Comparison of ENCODE assay signal across 9 cellular contexts in the genomic region with DNA sequence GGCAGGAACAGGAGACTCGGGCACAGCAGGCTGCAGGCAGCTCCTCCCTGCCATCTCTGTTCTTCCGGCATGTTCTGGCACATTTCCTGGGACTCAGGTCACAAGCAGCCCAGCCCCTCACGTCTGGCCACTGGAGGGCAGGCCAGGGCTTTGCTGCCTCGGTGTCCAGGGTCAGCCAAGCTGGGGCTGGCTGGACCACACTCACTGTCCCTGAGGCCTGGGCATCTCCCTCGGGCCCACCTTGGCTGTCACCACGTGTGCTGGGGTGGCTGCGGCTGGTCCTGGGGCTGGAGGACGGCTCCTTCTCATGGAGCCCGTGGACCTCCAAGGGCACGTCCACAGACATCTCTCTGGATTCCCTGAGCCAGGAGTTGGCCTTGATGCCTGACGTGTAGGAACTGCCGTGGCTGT. TPM values are rescaled to one million over a fixed set of nuclear protein-coding genes. Genes with fewer than 3 reads are reported as not detected.
A peak's percentile ranks its signal among the peaks of the same experiment; 100 is the strongest.
DNase-seq lines count a peak whose midpoint lies in the region; ATAC-seq and TF ChIP-seq lines count a peak whose summit lies in the region.
"Had no signal": no experiment of that assay in that cellular context is flagged by ENCODE, and none has a peak within 500 bp of the region (broad histone marks: within the 10 kb centered on the region; RNA-seq: fewer than 3 reads in every experiment).

No MANE protein-coding gene starts in this region.

- 18% methylated on average over 2 of the region's 12 CpGs; no CpG with 5 or more reads in 1 of the 2 donors for WGBS in esophagus squamous epithelium, 2 donors

- H3K9me3 ChIP-seq in Caco-2, result no peaks in the 10 kb centered on the region
- no peaks in the 10 kb centered on the region for H3K9me3 ChIP-seq in esophagus squamous epithelium

- H3K27ac Mint-ChIP-seq in Caco-2 (ENCODE audit: unreplicated experiment), result peak overlapping the region; percentile 17
- H3K27ac Mint-ChIP-seq in neural crest cell (ENCODE audit: unreplicated experiment), result peak overlapping the region; percentile 50
- no peak overlapping the region for H3K27ac Mint-ChIP-seq in activated CD4-positive, alpha-beta T cell treated with anti-CD3 and anti-CD28 coated beads for 36 hours
- H3K27ac Mint-ChIP-seq: activated naive CD8-positive, alpha-beta T cell treated with anti-CD3 and anti-CD28 coated beads, Interleukin-2, amount 10 ng/mL, durations not matched to agents 7 days and 5 days had no signal

- H3K27me3 Mint-ChIP-seq in Caco-2 (ENCODE audit: insufficient read depth, unreplicated experiment), result no peaks in the 10 kb centered on the region
- H3K27me3 Mint-ChIP-seq in neural crest cell (ENCODE audit: low read depth), result no peaks in the 10 kb centered on the region
- no peaks in the 10 kb centered on the region for H3K27me3 Mint-ChIP-seq in activated CD4-positive, alpha-beta T cell treated with anti-CD3 and anti-CD28 coated beads for 36 hours
- H3K27me3 Mint-ChIP-seq: activated naive CD8-positive, alpha-beta T cell treated with anti-CD3 and anti-CD28 coated beads, Interleukin-2, amount 10 ng/mL, durations not matched to agents 7 days and 5 days had no signal

- H3K27me3 ChIP-seq in Caco-2 (replicated peaks; ENCODE audit: control insufficient read depth, insufficient read depth, low read length) (no peaks in the 10 kb centered on the region), esophagus squamous epithelium (no peaks in the 10 kb centered on the region)

- intact Hi-C loops in Caco-2 (cut with micrococcal nuclease; ENCODE audit: unreplicated experiment), result loop anchor here (1.0 to 10.0 kb wide), 3 partner anchors 57 to 294 kb away; no protein-coding TSS in a partner anchor
- intact Hi-C loops in esophagus squamous epithelium (cut with DNase I), result no loop called here
- intact Hi-C loops in activated CD4-positive, alpha-beta T cell treated with anti-CD3 and anti-CD28 coated beads for 36 hours (cut with DNase I, micrococcal nuclease), result no loop called here

- no peak overlapping the region for H3K4me3 Mint-ChIP-seq in Caco-2 (ENCODE audit: unreplicated experiment)
- no peak overlapping the region for H3K4me3 Mint-ChIP-seq in neural crest cell
- no peak overlapping the region for H3K4me3 Mint-ChIP-seq in activated CD4-positive, alpha-beta T cell treated with anti-CD3 and anti-CD28 coated beads for 36 hours
- H3K4me3 Mint-ChIP-seq: activated naive CD8-positive, alpha-beta T cell treated with anti-CD3 and anti-CD28 coated beads, Interleukin-2, amount 10 ng/mL, durations not matched to agents 7 days and 5 days had no signal

- H3K4me1 ChIP-seq in Caco-2 (peaks cover 21% of the 10 kb centered on the region; the same call in 1 of the 2 replicates), esophagus squamous epithelium (peaks cover 10 to 40% (median 12%) of the 10 kb centered on the region in 3 donors)

- H3K4me3 ChIP-seq in Caco-2 (ENCODE audit: low read depth, low read length), result no peak overlapping the region
- no peak overlapping the region for H3K4me3 ChIP-seq in esophagus squamous epithelium

- peaks cover 4% of the 10 kb centered on the region for H3K36me3 Mint-ChIP-seq in Caco-2 (ENCODE audit: insufficient read depth, unreplicated experiment)
- no peaks in the 10 kb centered on the region for H3K36me3 Mint-ChIP-seq in neural crest cell (ENCODE audit: low read depth)
- H3K36me3 Mint-ChIP-seq in activated CD4-positive, alpha-beta T cell treated with anti-CD3 and anti-CD28 coated beads for 36 hours (ENCODE audit: low read depth), result no peaks in the 10 kb centered on the region
- H3K36me3 Mint-ChIP-seq: activated naive CD8-positive, alpha-beta T cell treated with anti-CD3 and anti-CD28 coated beads, Interleukin-2, amount 10 ng/mL, durations not matched to agents 7 days and 5 days had no signal

- H3K4me1 Mint-ChIP-seq in Caco-2 (ENCODE audit: low read depth, unreplicated experiment) (peaks cover 9% of the 10 kb centered on the region), neural crest cell (no peaks in the 10 kb centered on the region)
- no peaks in the 10 kb centered on the region for H3K4me1 Mint-ChIP-seq in activated CD4-positive, alpha-beta T cell treated with anti-CD3 and anti-CD28 coated beads for 36 hours
- H3K4me1 Mint-ChIP-seq: activated naive CD8-positive, alpha-beta T cell treated with anti-CD3 and anti-CD28 coated beads, Interleukin-2, amount 10 ng/mL, durations not matched to agents 7 days and 5 days had no signal

- TF ChIP-seq CTCF in Caco-2 (IDR thresholded peaks at IDR 0.05; ENCODE audit: insufficient read depth in 1 of 2, low read depth in 1 of 2, low read length in 1 of 2, severe bottlenecking in 1 of 2, unreplicated experiment in 1 of 2) (peak; percentile 61 to 85), esophagus squamous epithelium (IDR thresholded peaks at IDR 0.05) (peak in 5 of 6 experiments; percentile 14 to 54 (median 36)), neural crest cell (conservative IDR thresholded peaks at IDR 0.05) (peak; percentile 63)

- H3K9me3 Mint-ChIP-seq in Caco-2 (ENCODE audit: unreplicated experiment) (no peaks in the 10 kb centered on the region), neural crest cell (no peaks in the 10 kb centered on the region)
- H3K9me3 Mint-ChIP-seq in activated CD4-positive, alpha-beta T cell treated with anti-CD3 and anti-CD28 coated beads for 36 hours (ENCODE audit: low read depth), result no peaks in the 10 kb centered on the region
- H3K9me3 Mint-ChIP-seq: activated naive CD8-positive, alpha-beta T cell treated with anti-CD3 and anti-CD28 coated beads, Interleukin-2, amount 10 ng/mL, durations not matched to agents 7 days and 5 days had no signal

- ATAC-seq in HG03354 (IDR thresholded peaks at IDR 0.05; ENCODE audit: poor library complexity, severe bottlenecking, unreplicated experiment) (no peak), HG02763 (IDR thresholded peaks at IDR 0.05; ENCODE audit: unreplicated experiment) (no peak), HG02840 (IDR thresholded peaks at IDR 0.05; ENCODE audit: low FRiP score, unreplicated experiment) (no peak)
- no peak for ATAC-seq in activated CD4-positive, alpha-beta T cell treated with anti-CD3 and anti-CD28 coated beads for 36 hours

- CTCF ChIA-PET in Caco-2 (lab: Charles Lee), result interaction anchor here (1.1 to 2.8 kb wide), 3 partner anchors 58 to 94 kb away, joined by 3 to 20 read pairs (median 8); no protein-coding TSS in a partner anchor
- CTCF ChIA-PET in activated CD4-positive, alpha-beta T cell treated with anti-CD3 and anti-CD28 coated beads for 36 hours (lab: Charles Lee), result no interaction called here

- H3K27ac ChIP-seq in esophagus squamous epithelium, result peak overlapping the region in 1 of 4 donors; percentile 52

- DNase-seq in Caco-2 (peak; percentile 64 to 75), NCI-H2196 treated with DMSO at 0.1 percent for 48 hours (lab: John Stamatoyannopoulos, UW; ENCODE audit: unreplicated experiment) (peak; percentile 61), esophagus squamous epithelium (lab: John Stamatoyannopoulos, UW) (no peak), neural crest cell (ENCODE audit: low read depth, low spot score) (peak; percentile 48)
- no peak for DNase-seq in activated CD4-positive, alpha-beta T cell treated with anti-CD3 and anti-CD28 coated beads for 36 hours
- DNase-seq: activated naive CD8-positive, alpha-beta T cell treated with anti-CD3 and anti-CD28 coated beads, Interleukin-2, amount 10 ng/mL, durations not matched to agents 7 days and 5 days had no signal

- TF ChIP-seq POLR2A in esophagus squamous epithelium (IDR thresholded peaks at IDR 0.05), result no peak

- POLR2A ChIA-PET in Caco-2 (lab: Charles Lee), result interaction anchor here (0.5 kb wide), 1 partner anchor 12 kb away, joined by 3 read pairs; no protein-coding TSS in a partner anchor
- POLR2A ChIA-PET in activated CD4-positive, alpha-beta T cell treated with anti-CD3 and anti-CD28 coated beads for 36 hours (lab: Charles Lee), result no interaction called here

- no peaks in the 10 kb centered on the region for H3K36me3 ChIP-seq in Caco-2 (ENCODE audit: control insufficient read depth, insufficient read depth, low read length)
- H3K36me3 ChIP-seq in esophagus squamous epithelium, result no peaks in the 10 kb centered on the region

- BruUV-seq in Caco-2 (replicated peaks; lab: Mats Ljungman, UMichigan), result no TSS peak

RNA-seq across cellular contexts. Expression of a gene that starts 18.5 kb away (rescaled TPM):
- total RNA-seq in Caco-2 (2022) (0.07 and 0.14 TPM in 2 replicates), esophagus squamous epithelium (under 1 TPM in 2 of 4 donors, not detected in 2; 0.13 to 0.19 TPM), neural crest cell (not detected in 2 replicates)
- not detected for total RNA-seq in activated CD4-positive, alpha-beta T cell treated with anti-CD3 and anti-CD28 coated beads for 36 hours
- total RNA-seq: activated naive CD8-positive, alpha-beta T cell treated with anti-CD3 and anti-CD28 coated beads, Interleukin-2, amount 10 ng/mL, durations not matched to agents 7 days and 5 days had no signal

Comparison
In these comparisons a context has a peak if more than half of its experiments do, and no peak if none do; other contexts are left out.
1. DNase-seq: peak in Caco-2 (2 of 2), NCI-H2196 treated with DMSO at 0.1 percent for 48 hours (single experiment) and neural crest cell (single experiment); none in esophagus squamous epithelium (single experiment) and activated CD4-positive, alpha-beta T cell treated with anti-CD3 and anti-CD28 coated beads for 36 hours (single experiment).
2. Peak in every context shown above with its lines, with median percentiles within 50 percentile points of each other: CTCF ChIP-seq.